28 cellular contexts compared by ENCODE assay signal in the genomic region with DNA sequence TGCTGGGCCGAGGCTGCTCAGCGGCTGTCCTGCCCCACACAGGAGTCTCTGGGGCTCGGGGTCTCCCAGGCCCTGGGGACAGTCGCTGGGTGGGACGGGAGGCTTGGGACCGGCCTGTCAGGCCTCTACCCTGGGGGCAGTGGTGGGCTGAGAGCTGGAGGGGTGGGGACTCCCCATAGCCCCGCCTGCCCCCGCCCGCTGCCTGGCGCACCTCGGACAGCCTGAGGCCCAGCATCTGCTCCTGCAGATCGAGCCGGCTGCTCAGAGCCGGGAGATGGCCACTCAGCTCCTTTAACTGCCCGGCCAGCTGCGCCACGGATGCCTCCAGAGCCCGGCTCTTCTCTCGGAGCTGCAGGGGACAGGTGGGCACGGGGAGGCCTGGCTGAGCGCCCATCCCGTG. TPM values are rescaled to one million over a fixed set of nuclear protein-coding genes. Genes with fewer than 3 reads are reported as not detected.
A peak's percentile ranks its signal among the peaks of the same experiment; 100 is the strongest.
DNase-seq lines count a peak whose midpoint lies in the region; ATAC-seq, FAIRE-seq and TF ChIP-seq lines count a peak whose summit lies in the region.
"Had no signal": no experiment of that assay in that cellular context is flagged by ENCODE, and none has a peak within 500 bp of the region (broad histone marks: within the 10 kb centered on the region; RNA-seq: fewer than 3 reads in every experiment).

No MANE protein-coding gene starts in this region.

- peaks cover 0 to 70% of the 10 kb centered on the region in 2 experiments; a peak in 3 of 5 replicates for H3K4me1 ChIP-seq in K562 (replicated peaks in 1 of 2; ENCODE audit: control insufficient read depth in 2 of 2, insufficient read depth in 2 of 2, low read length in 2 of 2)
- no peaks in the 10 kb centered on the region for H3K4me1 ChIP-seq in osteoblast (ENCODE audit: insufficient read depth, low read length)

- peak; percentile 58 for DNase-seq in COLO668 (lab: John Stamatoyannopoulos, UW; ENCODE audit: unreplicated experiment)
- DNase-seq in H7: peak; percentile 79
- no peak for DNase-seq in K562 (ENCODE audit: extremely low read depth in 1 of 4, low spot score in 3 of 4)
- DNase-seq in cerebellar nuclear complex (lab: John Stamatoyannopoulos, UW): no peak
- DNase-seq in osteoblast (ENCODE audit: insufficient read length, low spot score, missing footprints): no peak
- DNase-seq: CD4-positive, alpha-beta T cell; COR-L47; DMS79; EL; GDM1; GOT3; KG1; MG63; NCI-H1105 treated with DMSO at 0.1 percent for 48 hours; NCI-H2029; NCI-H446 treated with DMSO at 0.1 percent for 48 hours; NCI-H526; T-helper 2 cell had no signal

- in situ Hi-C loops in K562 (cut with MboI): no loop called here

- POLR2A ChIA-PET in K562 (lab: Yijun Ruan, JAX): interaction anchor here (0.8 to 1.6 kb wide), 3 partner anchors 30 to 60 kb away, joined by 3 to 5 read pairs (median 3); no protein-coding TSS in a partner anchor

- H3K79me2 ChIP-seq in K562 (ENCODE audit: control insufficient read depth, insufficient read depth, low read length) (no peaks in the 10 kb centered on the region), osteoblast (ENCODE audit: insufficient read depth, low read length) (no peaks in the 10 kb centered on the region)

- H3K36me3 ChIP-seq in H7 (replicated peaks; ENCODE audit: control insufficient read depth, insufficient read depth, low read length): no peaks in the 10 kb centered on the region
- H3K36me3 ChIP-seq in K562 (ENCODE audit: control insufficient read depth, insufficient read depth, low read length): no peaks in the 10 kb centered on the region
- no peaks in the 10 kb centered on the region for H3K36me3 ChIP-seq in osteoblast (ENCODE audit: insufficient read depth, low read length)
- H3K36me3 ChIP-seq: BLaER1 treated with 17β-estradiol and CSF1 and Interleukin-3, amounts not matched to agents 10 nM and 100 nM; MG63 had no signal

- intact Hi-C loops in K562 (cut with micrococcal nuclease): no loop called here

- H3K27me3 ChIP-seq in H7 (ENCODE audit: control insufficient read depth, insufficient read depth, low read length) (no peaks in the 10 kb centered on the region), K562 (ENCODE audit: control insufficient read depth in 2 of 2, insufficient read depth in 2 of 2, low read length in 2 of 2) (peaks cover 0 to 9% of the 10 kb centered on the region in 2 experiments; a peak in 2 of 5 replicates), osteoblast (ENCODE audit: insufficient read depth, low read length) (no peaks in the 10 kb centered on the region)
- H3K27me3 ChIP-seq: BLaER1 treated with 17β-estradiol and CSF1 and Interleukin-3, amounts not matched to agents 10 nM and 100 nM; MG63 had no signal

- no peaks in the 10 kb centered on the region for H3K9me3 ChIP-seq in K562 (replicated peaks; ENCODE audit: control insufficient read depth, insufficient read depth, low read depth, low read length)
- no peaks in the 10 kb centered on the region for H3K9me3 ChIP-seq in osteoblast (ENCODE audit: low read depth, low read length)
- H3K9me3 ChIP-seq: BLaER1 treated with 17β-estradiol and CSF1 and Interleukin-3, amounts not matched to agents 10 nM and 100 nM; MG63 had no signal

- TF ChIP-seq EP300 in K562 (IDR thresholded peaks at IDR 0.05; ENCODE audit: low read length): no peak

- H4K20me1 ChIP-seq in K562 (replicated peaks; ENCODE audit: control insufficient read depth, insufficient read depth, low read length) (no peaks in the 10 kb centered on the region), osteoblast (ENCODE audit: insufficient read depth, low read length) (no peaks in the 10 kb centered on the region)
- H4K20me1 ChIP-seq: BLaER1 treated with 17β-estradiol and CSF1 and Interleukin-3, amounts not matched to agents 10 nM and 100 nM had no signal

- H3K4me2 ChIP-seq in K562 (ENCODE audit: insufficient read depth, low read length) (no peak overlapping the region), osteoblast (ENCODE audit: insufficient read depth, low read length) (no peak overlapping the region)

- H3K27ac ChIP-seq in K562 (ENCODE audit: extremely low read depth, low read depth, low read length): no peak overlapping the region
- no peak overlapping the region for H3K27ac ChIP-seq in osteoblast (ENCODE audit: low read depth, low read length)
- H3K27ac ChIP-seq: RWPE1 had no signal

- BruUV-seq in K562 (replicated peaks; lab: Mats Ljungman, UMichigan): no TSS peak

- ATAC-seq in K562 (no peak; the same call in 2 of the 3 replicates), HG02763 (IDR thresholded peaks at IDR 0.05; ENCODE audit: unreplicated experiment) (no peak)
- ATAC-seq: GM12878, HCT116, Panc1 had no signal

- H3K9me1 ChIP-seq in K562 (ENCODE audit: control insufficient read depth, insufficient read depth, low read length): no peaks in the 10 kb centered on the region

- no peak overlapping the region for H2AFZ ChIP-seq in K562 (ENCODE audit: low read depth, low read length)
- no peak overlapping the region for H2AFZ ChIP-seq in osteoblast (ENCODE audit: low read length)

- CTCF ChIA-PET in K562 (lab: Yijun Ruan, JAX; ENCODE audit: low intra/inter-chr PET ratio): no interaction called here

- no peak for FAIRE-seq in K562 (lab: Jason Lieb, UNC)
- FAIRE-seq: A204.1, GM12878 had no signal

- TF ChIP-seq CTCF in K562 (IDR thresholded peaks at IDR 0.05 in 2 of 3, conservative IDR thresholded peaks at IDR 0.05 in 1 of 3; ENCODE audit: insufficient read depth in 2 of 3, low read depth in 1 of 3, low read length in 3 of 3) (no peak), osteoblast (IDR thresholded peaks at IDR 0.05; ENCODE audit: extremely low read depth, low read depth, low read length) (no peak)

- H3K4me3 ChIP-seq in H7 (ENCODE audit: insufficient read depth, low read depth, low read length) (no peak overlapping the region), K562 (no peak overlapping the region), osteoblast (ENCODE audit: insufficient read depth, low read length) (no peak overlapping the region)
- H3K4me3 ChIP-seq: BLaER1 treated with 17β-estradiol and CSF1 and Interleukin-3, amounts not matched to agents 10 nM and 100 nM; GM12878; MG63 had no signal

- peak overlapping the region in 1 of 2 experiments; percentile 45; a peak in 2 of 4 replicates for H3K9ac ChIP-seq in K562 (ENCODE audit: insufficient read depth in 1 of 2, low read depth in 2 of 2, low read length in 2 of 2)

- no peak for TF ChIP-seq POLR2A in K562 (conservative IDR thresholded peaks at IDR 0.05)

- 54% methylated on average over 13 of the region's 22 CpGs for WGBS in K562 (ENCODE audit: insufficient coverage, low coverage, missing lambda C conversion rate)

- TF ChIP-seq RAD21 in K562 (CRISPR knock-in tag; conservative IDR thresholded peaks at IDR 0.05 in 1 of 2, IDR thresholded peaks at IDR 0.05 in 1 of 2): no peak

RNA-seq across cellular contexts. Expression of gene PERCC1, which starts 6.7 kb away (rescaled TPM):
- not detected in 2 replicates for total RNA-seq in H7 (2014; rRNA removed; shearing (Covaris generic))
- total RNA-seq in K562 (2011; cell fraction: chromatin; rRNA removed; ENCODE audit: low replicate concordance): not detected in 2 replicates
- total RNA-seq in K562 (2011; cell fraction: nucleolus; rRNA removed): not detected in 2 replicates
- not detected in 2 replicates for total RNA-seq in K562 (2011; cell fraction: nucleoplasm; rRNA removed)
- total RNA-seq in K562 (2014; rRNA removed) (not detected in 2 replicates), K562 (2014; rRNA removed; fragmentation: Illumina TruSeq; extraction: Trizol) (not detected in 2 replicates), K562 (2015; rRNA removed; fragmentation: Illumina TruSeq; extraction: Trizol) (not detected in 2 replicates), K562 (2021) (not detected in 2 replicates), osteoblast (not detected in 2 replicates)
- polyA plus RNA-seq in K562 (2011; rRNA removed) (not detected in 2 replicates), K562 (2014; fragmentation: Illumina TruSeq; extraction: Trizol) (not detected in 2 replicates), K562 (2014; fragmentation: Nextera tagmentation; extraction: Ambion mirVana) (not detected), K562 (2014; rRNA removed) (not detected in 2 replicates)
- polyA plus RNA-seq in K562 (2011; cell fraction: cytosol; rRNA removed): not detected in 2 replicates
- not detected in 2 replicates for polyA plus RNA-seq in K562 (2011; cell fraction: nucleus; rRNA removed)
- not detected in 2 replicates for polyA plus RNA-seq in K562 (2012)
- not detected in 2 replicates for polyA minus RNA-seq in K562 (2011; rRNA and poly(A)+ RNA removed)
- polyA minus RNA-seq in K562 (2011; cell fraction: cytosol; rRNA and poly(A)+ RNA removed): not detected in 2 replicates
- not detected in 2 replicates for polyA minus RNA-seq in K562 (2011; cell fraction: nucleus; rRNA and poly(A)+ RNA removed)
- total RNA-seq: GM12878, HT-29, OCI-LY7 had no signal
- polyA plus RNA-seq: AG04450, GM12878 had no signal

RNA-seq across cellular contexts. Expression of gene CCDC154, which starts 6.8 kb away (rescaled TPM):
- total RNA-seq in H7 (2014; rRNA removed; shearing (Covaris generic)): 0.11 TPM in 1 of 2 replicates, not detected in the other
- total RNA-seq in K562 (2011; cell fraction: chromatin; rRNA removed; ENCODE audit: low replicate concordance): 1.2 and 4.8 TPM in 2 replicates
- total RNA-seq in K562 (2011; cell fraction: nucleolus; rRNA removed): 2.5 and 3.0 TPM in 2 replicates
- total RNA-seq in K562 (2011; cell fraction: nucleoplasm; rRNA removed): 1.5 and 2.7 TPM in 2 replicates
- 0.04 TPM in 1 of 2 replicates, not detected in the other for total RNA-seq in K562 (2014; rRNA removed)
- total RNA-seq in K562 (2014; rRNA removed; fragmentation: Illumina TruSeq; extraction: Trizol): not detected in 2 replicates
- 0.18 TPM in 1 of 2 replicates, not detected in the other for total RNA-seq in K562 (2015; rRNA removed; fragmentation: Illumina TruSeq; extraction: Trizol)
- 0.22 and 0.42 TPM in 2 replicates for total RNA-seq in K562 (2021)
- 0.15 and 0.19 TPM in 2 replicates for polyA plus RNA-seq in K562 (2011; rRNA removed)
- polyA plus RNA-seq in K562 (2011; cell fraction: cytosol; rRNA removed): 0.04 TPM in 1 of 2 replicates, not detected in the other
- polyA plus RNA-seq in K562 (2011; cell fraction: nucleus; rRNA removed): 1.1 and 2.4 TPM in 2 replicates
- polyA plus RNA-seq in K562 (2012): 0.39 and 4.2 TPM in 2 replicates
- not detected in 2 replicates for polyA plus RNA-seq in K562 (2014; fragmentation: Illumina TruSeq; extraction: Trizol)
- not detected for polyA plus RNA-seq in K562 (2014; fragmentation: Nextera tagmentation; extraction: Ambion mirVana)
- 0.03 and 1.4 TPM in 2 replicates for polyA plus RNA-seq in K562 (2014; rRNA removed)
- polyA minus RNA-seq in K562 (2011; rRNA and poly(A)+ RNA removed): not detected in 2 replicates
- not detected in 2 replicates for polyA minus RNA-seq in K562 (2011; cell fraction: cytosol; rRNA and poly(A)+ RNA removed)
- 0.33 and 0.54 TPM in 2 replicates for polyA minus RNA-seq in K562 (2011; cell fraction: nucleus; rRNA and poly(A)+ RNA removed)
- 0.36 and 0.59 TPM in 2 replicates for total RNA-seq in osteoblast
- total RNA-seq: HT-29 had no signal

RNA-seq across cellular contexts. Expression of gene UQCC4, which starts 17.1 kb away (rescaled TPM):
- total RNA-seq in H7 (2014; rRNA removed; shearing (Covaris generic)): 30.0 and 32.8 TPM in 2 replicates
- 18.2 and 43.0 TPM in 2 replicates for total RNA-seq in K562 (2011; cell fraction: chromatin; rRNA removed; ENCODE audit: low replicate concordance)
- 45.9 and 52.7 TPM in 2 replicates for total RNA-seq in K562 (2011; cell fraction: nucleolus; rRNA removed)
- total RNA-seq in K562 (2011; cell fraction: nucleoplasm; rRNA removed): 35.9 and 40.4 TPM in 2 replicates
- total RNA-seq in K562 (2014; rRNA removed) (48.7 and 49.7 TPM in 2 replicates), K562 (2014; rRNA removed; fragmentation: Illumina TruSeq; extraction: Trizol) (12.3 and 15.4 TPM in 2 replicates), K562 (2015; rRNA removed; fragmentation: Illumina TruSeq; extraction: Trizol) (34.4 and 35.6 TPM in 2 replicates), K562 (2021) (31.9 and 35.3 TPM in 2 replicates), osteoblast (7.6 and 8.3 TPM in 2 replicates)
- polyA plus RNA-seq in K562 (2011; rRNA removed) (46.1 and 47.0 TPM in 2 replicates), K562 (2014; fragmentation: Illumina TruSeq; extraction: Trizol) (20.5 and 37.8 TPM in 2 replicates), K562 (2014; fragmentation: Nextera tagmentation; extraction: Ambion mirVana) (1 to 10 TPM; 1.3 to 3.9 TPM), K562 (2014; rRNA removed) (43.9 and 50.0 TPM in 2 replicates)
- 52.6 and 64.3 TPM in 2 replicates for polyA plus RNA-seq in K562 (2011; cell fraction: cytosol; rRNA removed)
- polyA plus RNA-seq in K562 (2011; cell fraction: nucleus; rRNA removed): 44.3 and 47.3 TPM in 2 replicates
- 16.8 and 31.2 TPM in 2 replicates for polyA plus RNA-seq in K562 (2012)
- polyA minus RNA-seq in K562 (2011; rRNA and poly(A)+ RNA removed): 10.9 and 12.0 TPM in 2 replicates
- 8.9 and 11.7 TPM in 2 replicates for polyA minus RNA-seq in K562 (2011; cell fraction: cytosol; rRNA and poly(A)+ RNA removed)
- 9.6 and 14.0 TPM in 2 replicates for polyA minus RNA-seq in K562 (2011; cell fraction: nucleus; rRNA and poly(A)+ RNA removed)

RNA-seq across cellular contexts. Expression of gene UNKL, which starts 23.1 kb away (rescaled TPM):
- 22.0 and 24.3 TPM in 2 replicates for total RNA-seq in H7 (2014; rRNA removed; shearing (Covaris generic))
- 87.2 and 161 TPM in 2 replicates for total RNA-seq in K562 (2011; cell fraction: chromatin; rRNA removed; ENCODE audit: low replicate concordance)
- total RNA-seq in K562 (2011; cell fraction: nucleolus; rRNA removed): 91.9 and 116 TPM in 2 replicates
- total RNA-seq in K562 (2011; cell fraction: nucleoplasm; rRNA removed): 69.6 and 98.9 TPM in 2 replicates
- 17.2 and 17.6 TPM in 2 replicates for total RNA-seq in K562 (2014; rRNA removed)
- 4.2 and 4.4 TPM in 2 replicates for total RNA-seq in K562 (2014; rRNA removed; fragmentation: Illumina TruSeq; extraction: Trizol)
- total RNA-seq in K562 (2015; rRNA removed; fragmentation: Illumina TruSeq; extraction: Trizol): 5.1 and 12.1 TPM in 2 replicates
- 22.3 and 30.2 TPM in 2 replicates for total RNA-seq in K562 (2021)
- 19.0 and 26.5 TPM in 2 replicates for polyA plus RNA-seq in K562 (2011; rRNA removed)
- 17.4 and 36.7 TPM in 2 replicates for polyA plus RNA-seq in K562 (2011; cell fraction: cytosol; rRNA removed)
- polyA plus RNA-seq in K562 (2011; cell fraction: nucleus; rRNA removed): 121 and 141 TPM in 2 replicates
- polyA plus RNA-seq in K562 (2012): 11.5 and 25.8 TPM in 2 replicates
- polyA plus RNA-seq in K562 (2014; fragmentation: Illumina TruSeq; extraction: Trizol): 3.3 and 18.5 TPM in 2 replicates
- polyA plus RNA-seq in K562 (2014; fragmentation: Nextera tagmentation; extraction: Ambion mirVana): under 1 TPM; 0.37 to 0.48 TPM
- polyA plus RNA-seq in K562 (2014; rRNA removed): 17.5 and 22.1 TPM in 2 replicates
- 3.1 and 3.6 TPM in 2 replicates for polyA minus RNA-seq in K562 (2011; rRNA and poly(A)+ RNA removed)
- polyA minus RNA-seq in K562 (2011; cell fraction: cytosol; rRNA and poly(A)+ RNA removed): 23.1 and 27.5 TPM in 2 replicates
- polyA minus RNA-seq in K562 (2011; cell fraction: nucleus; rRNA and poly(A)+ RNA removed): 25.4 and 28.3 TPM in 2 replicates
- total RNA-seq in osteoblast: 10.1 and 12.7 TPM in 2 replicates

RNA-seq across cellular contexts. Expression of gene CLCN7, which starts 37.2 kb away (rescaled TPM):
- 39.1 and 42.6 TPM in 2 replicates for total RNA-seq in H7 (2014; rRNA removed; shearing (Covaris generic))
- total RNA-seq in K562 (2011; cell fraction: chromatin; rRNA removed; ENCODE audit: low replicate concordance): 211 and 640 TPM in 2 replicates
- 395 and 397 TPM in 2 replicates for total RNA-seq in K562 (2011; cell fraction: nucleolus; rRNA removed)
- total RNA-seq in K562 (2011; cell fraction: nucleoplasm; rRNA removed): 230 and 249 TPM in 2 replicates
- 56.3 and 60.8 TPM in 2 replicates for total RNA-seq in K562 (2014; rRNA removed)
- 8.4 and 10.7 TPM in 2 replicates for total RNA-seq in K562 (2014; rRNA removed; fragmentation: Illumina TruSeq; extraction: Trizol)
- 19.6 and 22.4 TPM in 2 replicates for total RNA-seq in K562 (2015; rRNA removed; fragmentation: Illumina TruSeq; extraction: Trizol)
- total RNA-seq in K562 (2021): 85.3 and 97.0 TPM in 2 replicates
- 18.2 and 29.5 TPM in 2 replicates for polyA plus RNA-seq in K562 (2011; rRNA removed)
- polyA plus RNA-seq in K562 (2011; cell fraction: cytosol; rRNA removed): 15.2 and 41.1 TPM in 2 replicates
- 239 and 402 TPM in 2 replicates for polyA plus RNA-seq in K562 (2011; cell fraction: nucleus; rRNA removed)
- 92.4 and 190 TPM in 2 replicates for polyA plus RNA-seq in K562 (2012)
- polyA plus RNA-seq in K562 (2014; fragmentation: Illumina TruSeq; extraction: Trizol): 18.7 and 39.3 TPM in 2 replicates
- polyA plus RNA-seq in K562 (2014; fragmentation: Nextera tagmentation; extraction: Ambion mirVana): under 1 TPM; 0.06 TPM
- 81.5 and 126 TPM in 2 replicates for polyA plus RNA-seq in K562 (2014; rRNA removed)
- 9.3 and 23.0 TPM in 2 replicates for polyA minus RNA-seq in K562 (2011; rRNA and poly(A)+ RNA removed)
- polyA minus RNA-seq in K562 (2011; cell fraction: cytosol; rRNA and poly(A)+ RNA removed): 19.6 and 27.9 TPM in 2 replicates
- polyA minus RNA-seq in K562 (2011; cell fraction: nucleus; rRNA and poly(A)+ RNA removed): 70.2 and 71.9 TPM in 2 replicates
- 161 and 187 TPM in 2 replicates for total RNA-seq in osteoblast

Comparison
In these comparisons a context has a peak if more than half of its experiments do, and no peak if none do; other contexts are left out.
1. DNase-seq: peak in COLO668 (single experiment) and H7 (single experiment); none in K562 (0 of 4), cerebellar nuclear complex (0 of 2) and osteoblast (single experiment).